8 cellular contexts compared by ENCODE assay signal in the genomic region with DNA sequence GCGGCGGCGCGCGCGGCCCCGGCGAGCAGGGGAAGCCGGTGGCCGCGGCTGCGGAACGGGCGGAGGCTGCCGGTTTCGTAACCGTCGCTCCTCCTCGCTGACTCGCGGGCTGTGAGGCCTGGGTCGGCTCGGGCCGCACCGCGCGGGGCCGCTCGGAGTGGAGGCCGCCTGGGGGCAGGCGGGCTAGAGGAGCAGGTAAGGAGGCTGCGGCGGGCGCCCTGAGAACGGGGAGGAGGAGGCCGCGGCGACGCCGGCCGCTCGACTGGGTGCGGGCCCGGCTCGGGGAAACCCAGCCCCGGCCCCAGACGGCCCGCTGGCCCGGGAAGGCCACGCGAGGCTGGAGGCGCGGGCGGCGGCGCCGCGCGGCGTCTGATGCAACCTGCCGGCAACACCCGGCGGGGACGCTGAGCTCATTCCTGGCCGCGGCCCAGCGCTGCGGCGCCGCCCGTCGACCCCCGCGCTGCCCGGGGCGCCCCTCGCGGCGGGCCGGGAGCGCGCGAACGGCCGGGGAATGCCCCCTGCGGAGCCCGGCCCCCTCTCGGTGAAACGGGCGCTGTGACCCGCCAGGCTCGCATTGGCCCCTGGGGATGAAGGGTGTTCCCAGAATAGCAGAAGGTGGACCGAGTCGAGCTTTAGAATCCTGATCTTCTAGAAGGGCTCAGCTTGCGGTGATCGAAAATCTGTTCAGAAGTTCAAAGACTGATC. TPM values are rescaled to one million over a fixed set of nuclear protein-coding genes. Genes with fewer than 3 reads are reported as not detected.
A peak's percentile ranks its signal among the peaks of the same experiment; 100 is the strongest.
DNase-seq lines count a peak whose midpoint lies in the region; ATAC-seq and TF ChIP-seq lines count a peak whose summit lies in the region.

Gene CEBPG, plus strand, starts transcription at position 9 of the 705 bp plus-strand sequence. CDS start 5,531 bp downstream, outside the sequence.

- peak within 1 kb of the TSS; percentile 80 for H3K27ac ChIP-seq in CD8-positive, alpha-beta memory T cell (ENCODE audit: low read depth, low read length)
- H3K27ac ChIP-seq in uterus: peak within 1 kb of the TSS; percentile 93 to 100

- H3K36me3 Mint-ChIP-seq in CD8-positive, alpha-beta memory T cell: peaks cover 0 to 9% (median under 1%) of the 10 kb centered on the region in 3 donors

- peak; percentile 51 for ATAC-seq in GM19023 (IDR thresholded peaks at IDR 0.05; ENCODE audit: unreplicated experiment)
- ATAC-seq in HG03108 (IDR thresholded peaks at IDR 0.05; ENCODE audit: unreplicated experiment): peak; percentile 36

- H3K9me3 Mint-ChIP-seq in CD8-positive, alpha-beta memory T cell: no peaks in the 10 kb centered on the region

- peak within 1 kb of the TSS; percentile 88 for H3K4me3 ChIP-seq in CD8-positive, alpha-beta memory T cell (ENCODE audit: low read length)
- H3K4me3 ChIP-seq in foreskin fibroblast (ENCODE audit: low read depth in 1 of 2, low read length in 2 of 2): peak within 1 kb of the TSS; percentile 70 to 95
- H3K4me3 ChIP-seq in uterus: peak within 1 kb of the TSS; percentile 59 to 98

- peak within 1 kb of the TSS; percentile 81 to 94 (median 91) for H3K4me3 Mint-ChIP-seq in CD8-positive, alpha-beta memory T cell

- no peaks in the 10 kb centered on the region for H3K9me3 ChIP-seq in CD8-positive, alpha-beta memory T cell (ENCODE audit: low read length)
- no peaks in the 10 kb centered on the region for H3K9me3 ChIP-seq in uterus

- H3K36me3 ChIP-seq in CD8-positive, alpha-beta memory T cell (ENCODE audit: insufficient read depth, low read length): no peaks in the 10 kb centered on the region
- no peaks in the 10 kb centered on the region for H3K36me3 ChIP-seq in uterus

- H3K4me1 ChIP-seq in CD8-positive, alpha-beta memory T cell (ENCODE audit: insufficient read depth, low read length): peaks cover 17% of the 10 kb centered on the region
- peaks cover 0 to 9% of the 10 kb centered on the region in 2 donors for H3K4me1 ChIP-seq in uterus

- CTCF ChIA-PET in CD8-positive, alpha-beta memory T cell (lab: Charles Lee): interaction anchor here (0.7 to 1.3 kb wide), 4 partner anchors 11 to 70 kb away, joined by 3 to 4 read pairs (median 3); no protein-coding TSS in a partner anchor

- TF ChIP-seq CTCF in foreskin fibroblast (IDR thresholded peaks at IDR 0.05; ENCODE audit: low read depth, low read length) (no peak), uterus (IDR thresholded peaks at IDR 0.05) (peak in 3 of 4 experiments; percentile 12 to 46 (median 18))

- DNase-seq in CD8-positive, alpha-beta memory T cell: peak in 3 of 5 donors; percentile 48 to 77 (median 62)
- DNase-seq in NOMO-1 treated with DMSO at 0.1 percent for 48 hours (lab: John Stamatoyannopoulos, UW; ENCODE audit: unreplicated experiment): peak; percentile 67
- DNase-seq in activated gamma-delta T cell (lab: John Stamatoyannopoulos, UW): peak; percentile 70
- peak; percentile 84 to 89 for DNase-seq in foreskin fibroblast
- DNase-seq in occipital lobe (lab: John Stamatoyannopoulos, UW): no peak
- peak; percentile 48 to 67 for DNase-seq in uterus

- peak; percentile 70 to 96 for TF ChIP-seq POLR2A in uterus (IDR thresholded peaks at IDR 0.05)

- H3K27me3 Mint-ChIP-seq in CD8-positive, alpha-beta memory T cell: no peaks in the 10 kb centered on the region

- intact Hi-C loops in uterus (cut with DNase I; ENCODE audit: low total_unique reads): no loop called here

- peak within 1 kb of the TSS; percentile 81 to 96 (median 92) for H3K27ac Mint-ChIP-seq in CD8-positive, alpha-beta memory T cell

- no peaks in the 10 kb centered on the region for H3K27me3 ChIP-seq in CD8-positive, alpha-beta memory T cell (ENCODE audit: insufficient read depth, low read length, poor library complexity, severe bottlenecking)
- H3K27me3 ChIP-seq in uterus: no peaks in the 10 kb centered on the region

- POLR2A ChIA-PET in CD8-positive, alpha-beta memory T cell (lab: Charles Lee): interaction anchor here (0.9 to 1.1 kb wide), 3 partner anchors 71 to 213 kb away, joined by 3 to 10 read pairs (median 5); partner anchors contain the start of gene CEBPA

- H3K4me1 Mint-ChIP-seq in CD8-positive, alpha-beta memory T cell: peaks cover 42 to 50% (median 49%) of the 10 kb centered on the region in 3 donors

RNA-seq across cellular contexts. Expression of gene CEBPG, which starts in this region (rescaled TPM):
- 10 to 100 TPM; 27.8 to 27.9 TPM for total RNA-seq in CD8-positive, alpha-beta memory T cell
- 12.3 TPM for polyA plus RNA-seq in CD8-positive, alpha-beta memory T cell
- total RNA-seq in occipital lobe (57.2 TPM), uterus (10 to 100 TPM; 10.3 to 33.3 (median 25.5) TPM)
